In genomic region chr1:175470591-175470990, GRCh38 we compare ENCODE assay signal across 1 cellular context.
TF ChIP-seq lines count a peak whose summit lies in the region.

No MANE protein-coding gene starts in this region.

TF ChIP-seq in GM23338, 12 proteins besides CTCF, POLR2A, EP300 and RAD21 (continued from another document):
- TF ChIP-seq REST (IDR thresholded peaks at IDR 0.05; ENCODE audit: unreplicated experiment), result no peak
